8 cellular contexts compared by ENCODE assay signal in genomic region chr17:31900877-31901276, GRCh38. TPM values are rescaled to one million over a fixed set of nuclear protein-coding genes. Genes with fewer than 3 reads are reported as not detected.
A peak's percentile ranks its signal among the peaks of the same experiment; 100 is the strongest.
DNase-seq lines count a peak whose midpoint lies in the region; ATAC-seq and TF ChIP-seq lines count a peak whose summit lies in the region.

No MANE protein-coding gene starts in this region.

- peak overlapping the region; percentile 65 for H3K4ac ChIP-seq in IMR-90 (ENCODE audit: low read depth, low read length)

- no peak overlapping the region for H3K18ac ChIP-seq in IMR-90 (ENCODE audit: low read depth, low read length)

- H2BK20ac ChIP-seq in IMR-90 (ENCODE audit: low read depth, low read length) = no peak overlapping the region

- peak overlapping the region; percentile 93 for H2AFZ ChIP-seq in IMR-90 (replicated peaks; ENCODE audit: low read length, poor library complexity)

- H3K9ac ChIP-seq in BLaER1 (peak overlapping the region; percentile 89), IMR-90 (ENCODE audit: low read depth, low read length) (peak overlapping the region; percentile 86), mucosa of rectum (ENCODE audit: low read depth in 1 of 2, low read length in 2 of 2) (peak overlapping the region; percentile 73 to 86)

- ATAC-seq in IMR-90 (ENCODE audit: low read depth) (peak; percentile 18), HG03520 (IDR thresholded peaks at IDR 0.05; ENCODE audit: unreplicated experiment) (no peak), HG03280 (IDR thresholded peaks at IDR 0.05; ENCODE audit: unreplicated experiment) (no peak)

- dilution Hi-C loops in IMR-90 (cut with HindIII; ENCODE audit: low sequenced_read_pairs, unreplicated experiment) = no loop called here

- H2BK15ac ChIP-seq in IMR-90 (ENCODE audit: low read depth, low read length) = no peak overlapping the region

- TSS peak; percentile 59 for BruUV-seq in IMR-90 (replicated peaks; lab: Mats Ljungman, UMichigan)

- CTCF ChIA-PET in IMR-90 (lab: Yijun Ruan, JAX) = interaction anchor here (0.7 to 2.7 kb wide), 4 partner anchors 11 to 373 kb away, joined by 3 to 9 read pairs (median 4); no protein-coding TSS in a partner anchor

- no peak for TF ChIP-seq RAD21 in IMR-90 (IDR thresholded peaks at IDR 0.05; ENCODE audit: low read length)

- H3K27me3 ChIP-seq in BLaER1 (no peaks in the 10 kb centered on the region), IMR-90 (ENCODE audit: control insufficient read depth, insufficient read depth, low read length) (no peaks in the 10 kb centered on the region), mucosa of rectum (ENCODE audit: control insufficient read depth in 2 of 2, insufficient read depth in 2 of 2, low read length in 2 of 2) (no peaks in the 10 kb centered on the region)

- DNase-seq in IMR-90 (peak; percentile 25), choroid plexus epithelial cell (ENCODE audit: low read depth) (peak; percentile 58), SHP77 treated with DMSO at 0.1 percent for 48 hours (lab: John Stamatoyannopoulos, UW) (no peak), NCI-H1048 (lab: John Stamatoyannopoulos, UW) (no peak)

- H2BK120ac ChIP-seq in IMR-90 (ENCODE audit: low read depth, low read length) = no peak overlapping the region

- H4K5ac ChIP-seq in IMR-90 (ENCODE audit: low read depth, low read length) = no peak overlapping the region

- WGBS in IMR-90 (ENCODE audit: extremely low coverage in 2 of 2, insufficient read length in 1 of 2), 2 experiments = 5% methylated on average over 4 of the region's 5 CpGs; no CpG with 5 or more reads in 1 of the 2 experiments

- H3K79me1 ChIP-seq in IMR-90 (ENCODE audit: low read depth in 1 of 2, low read length in 2 of 2) = peaks cover 3 to 31% of the 10 kb centered on the region in 2 experiments

- intact Hi-C loops in IMR-90 (cut with micrococcal nuclease) = loop anchor here (1.0 to 2.0 kb wide), 2 partner anchors 42 to 464 kb away; partner anchors contain the start of gene COPRS

- peak overlapping the region; percentile 64 for H3K23ac ChIP-seq in IMR-90 (ENCODE audit: low read depth, low read length)

- H3K9me3 ChIP-seq in BLaER1 (no peaks in the 10 kb centered on the region), IMR-90 (ENCODE audit: control insufficient read depth, insufficient read depth, low read length) (no peaks in the 10 kb centered on the region), mucosa of rectum (ENCODE audit: control insufficient read depth in 2 of 2, low read length in 2 of 2) (no peaks in the 10 kb centered on the region)

- H3K14ac ChIP-seq in IMR-90 (replicated peaks; ENCODE audit: low read depth, low read length) = peak overlapping the region; percentile 76

- TF ChIP-seq CTCF in IMR-90 (conservative IDR thresholded peaks at IDR 0.05; ENCODE audit: low read depth, low read length) (no peak), choroid plexus epithelial cell (conservative IDR thresholded peaks at IDR 0.05; ENCODE audit: low read depth, low read length) (no peak)

- peak overlapping the region; percentile 58 for H2BK5ac ChIP-seq in IMR-90 (ENCODE audit: low read depth, low read length, poor library complexity, severe bottlenecking)

- no peaks in the 10 kb centered on the region for H3K9me1 ChIP-seq in IMR-90 (ENCODE audit: insufficient read depth, low read length)

- in situ Hi-C loops in IMR-90 (cut with MboI; ENCODE audit: low sequenced_read_pairs) = no loop called here

- H3K4me2 ChIP-seq in BLaER1 (peak overlapping the region; percentile 83), IMR-90 (ENCODE audit: low read depth, low read length) (peak overlapping the region; percentile 91)

- H3K4me1 ChIP-seq in BLaER1 (peaks cover 15% of the 10 kb centered on the region), IMR-90 (ENCODE audit: control insufficient read depth, insufficient read depth, low read length) (no peaks in the 10 kb centered on the region), mucosa of rectum (ENCODE audit: control insufficient read depth in 2 of 2, insufficient read depth in 2 of 2, low read length in 2 of 2) (peaks cover 0 to 3% of the 10 kb centered on the region in 2 donors)

- H4K20me1 ChIP-seq in BLaER1 = peaks cover 44% of the 10 kb centered on the region
- peaks cover 12% of the 10 kb centered on the region; the same call in 1 of the 2 replicates for H4K20me1 ChIP-seq in IMR-90 (ENCODE audit: insufficient read depth, low read length)

- H4K91ac ChIP-seq in IMR-90 (ENCODE audit: insufficient read depth, low read depth, low read length) = 0 out of 2 replicates have a peak overlapping the region, but pooled peaks have one; percentile 63

- peak overlapping the region; percentile 23; the same call in 1 of the 2 replicates for H2AK5ac ChIP-seq in IMR-90 (ENCODE audit: low read depth, low read length)

- H3K27ac ChIP-seq in BLaER1 (peak overlapping the region; percentile 80), IMR-90 (ENCODE audit: insufficient read depth, low read length) (peak overlapping the region; percentile 70), mucosa of rectum (ENCODE audit: low read depth in 2 of 2, low read length in 2 of 2) (peak overlapping the region; percentile 34 to 79)

- peak overlapping the region; percentile 43 to 85; a peak in 2 of 4 replicates for H4K8ac ChIP-seq in IMR-90 (ENCODE audit: low read depth in 2 of 2, low read length in 2 of 2)

- no peak for TF ChIP-seq POLR2A in IMR-90 (IDR thresholded peaks at IDR 0.05; ENCODE audit: low read depth, low read length)

- H2AK9ac ChIP-seq in IMR-90 (replicated peaks; ENCODE audit: low read depth, low read length, poor library complexity) = peak overlapping the region; percentile 87

- H3K56ac ChIP-seq in IMR-90 (ENCODE audit: extremely low read depth, insufficient read depth, low read length) = peak overlapping the region; percentile 77

- POLR2A ChIA-PET in IMR-90 (lab: Charles Lee; ENCODE audit: unreplicated experiment) = interaction anchor here (0.6 kb wide), 1 partner anchor 549 kb away, joined by 6 read pairs; no protein-coding TSS in a partner anchor

- H3K4me3 ChIP-seq in BLaER1 = peak overlapping the region; percentile 89
- peak overlapping the region; percentile 77 for H3K4me3 ChIP-seq in IMR-90 (ENCODE audit: insufficient read depth, low read depth, low read length)
- H3K4me3 ChIP-seq in choroid plexus epithelial cell (ENCODE audit: low read depth, low read length) = peak overlapping the region; percentile 97
- H3K4me3 ChIP-seq in mucosa of rectum (ENCODE audit: low read length in 2 of 2) = peak overlapping the region; percentile 78 to 96

- H3K36me3 ChIP-seq in BLaER1 (peaks cover 43% of the 10 kb centered on the region), IMR-90 (ENCODE audit: control insufficient read depth, insufficient read depth, low read length) (peaks cover 14% of the 10 kb centered on the region), mucosa of rectum (ENCODE audit: control insufficient read depth in 2 of 2, insufficient read depth in 2 of 2, low read length in 2 of 2) (peaks cover 6 to 7% of the 10 kb centered on the region in 2 donors)

TF ChIP-seq in IMR-90, 13 proteins besides CTCF, POLR2A, EP300 and RAD21:
- TF ChIP-seq CEBPB (IDR thresholded peaks at IDR 0.05; ENCODE audit: low read depth, low read length) (peak; percentile 67), MAZ (IDR thresholded peaks at IDR 0.05; ENCODE audit: borderline replicate concordance, low read depth, low read length) (no peak), MXI1 (IDR thresholded peaks at IDR 0.05; ENCODE audit: borderline replicate concordance, low read depth, low read length) (0 out of 2 replicates have a peak, but pooled peaks have one; percentile 44)

RNA-seq across cellular contexts. Expression of gene UTP6, which starts 0.6 kb away (rescaled TPM):
- 29.9 and 53.3 TPM in 2 replicates for total RNA-seq in IMR-90 (2012; rRNA removed)
- 24.4 and 32.4 TPM in 2 replicates for polyA plus RNA-seq in IMR-90 (2012; rRNA removed)
- polyA plus RNA-seq in IMR-90 (2012; cell fraction: cytosol; rRNA removed) = 2.2 and 4.9 TPM in 2 replicates
- 5.3 and 43.5 TPM in 2 replicates for polyA plus RNA-seq in IMR-90 (2012; cell fraction: nucleus; rRNA removed; ENCODE audit: low replicate concordance)

RNA-seq across cellular contexts. Expression of gene SUZ12, which starts 35.9 kb away (rescaled TPM):
- total RNA-seq in IMR-90 (2012; rRNA removed) = 12.2 and 18.6 TPM in 2 replicates
- polyA plus RNA-seq in IMR-90 (2012; rRNA removed) = 9.9 and 12.3 TPM in 2 replicates
- 1.4 and 1.9 TPM in 2 replicates for polyA plus RNA-seq in IMR-90 (2012; cell fraction: cytosol; rRNA removed)
- polyA plus RNA-seq in IMR-90 (2012; cell fraction: nucleus; rRNA removed; ENCODE audit: low replicate concordance) = 1.4 and 13.4 TPM in 2 replicates

RNA-seq across cellular contexts. Expression of gene COPRS, which starts 41.8 kb away (rescaled TPM):
- 123 and 141 TPM in 2 replicates for total RNA-seq in IMR-90 (2012; rRNA removed)
- 95.3 and 115 TPM in 2 replicates for polyA plus RNA-seq in IMR-90 (2012; rRNA removed)
- 87.6 and 167 TPM in 2 replicates for polyA plus RNA-seq in IMR-90 (2012; cell fraction: cytosol; rRNA removed)
- 24.9 and 50.0 TPM in 2 replicates for polyA plus RNA-seq in IMR-90 (2012; cell fraction: nucleus; rRNA removed; ENCODE audit: low replicate concordance)

Comparison
In these comparisons a context has a peak if more than half of its experiments do, and no peak if none do; other contexts are left out.
1. DNase-seq: peak in IMR-90 (single experiment) and choroid plexus epithelial cell (single experiment); none in SHP77 treated with DMSO at 0.1 percent for 48 hours (single experiment) and NCI-H1048 (single experiment).
2. Peak in every context shown above with its lines, with median percentiles within 50 percentile points of each other: H3K27ac ChIP-seq, H3K4me3 ChIP-seq and H3K9ac ChIP-seq.